ENCODE assay signal across 9 cellular contexts in genomic region chr21:45089964-45090363, GRCh38.
"Had no signal": no experiment of that assay in that cellular context is flagged by ENCODE, and none has a peak within 500 bp of the region (broad histone marks: within the 10 kb centered on the region; RNA-seq: fewer than 3 reads in every experiment).

No MANE protein-coding gene starts in this region.

- FAIRE-seq: H1, H54, HTR-8/SVneo had no signal

- H3K27me3 Mint-ChIP-seq: IgD-negative memory B cell had no signal

- H3K4me3 Mint-ChIP-seq: GM23338, HFFc6, IgD-negative memory B cell had no signal

- H2AFZ ChIP-seq: GM23338 had no signal

- DNase-seq: HFFc6, KG1 had no signal

- ATAC-seq: GM23338, HCT116 had no signal

- H3K4me3 ChIP-seq: GM23338, HAP-1 had no signal

- H3K36me3 ChIP-seq: HAP-1 had no signal

- H3K27ac Mint-ChIP-seq: GM23338, HFFc6, IgD-negative memory B cell had no signal

- H3K4me2 ChIP-seq: GM23338 had no signal

- H3K4me1 ChIP-seq: HAP-1 had no signal

- H3K9me3 Mint-ChIP-seq: GM23338, HFFc6, IgD-negative memory B cell had no signal

- H3K9me3 ChIP-seq: HAP-1 had no signal
